ENCODE assay signal across 8 cellular contexts in genomic region chr6:27687154-27688013, GRCh38.
DNase-seq lines count a peak whose midpoint lies in the region; ATAC-seq and TF ChIP-seq lines count a peak whose summit lies in the region.

No MANE protein-coding gene starts in this region.

- no peak for DNase-seq in AG09309 (ENCODE audit: low read depth)
- peak; percentile 92 for DNase-seq in NCI-H2227 treated with DMSO at 0.1 percent for 48 hours (lab: John Stamatoyannopoulos, UW)
- DNase-seq in activated CD4-positive, CD25-positive, alpha-beta regulatory T cell (lab: John Stamatoyannopoulos, UW): peak; percentile 42 to 64 (median 45)
- DNase-seq in central memory CD8-positive, alpha-beta T cell (ENCODE audit: low spot score in 2 of 2): peak; percentile 62 to 68
- DNase-seq in kidney tubule cell (ENCODE audit: low spot score): peak; percentile 89
- DNase-seq in stimulated activated CD4-positive, alpha-beta T cell treated with anti-CD3 and anti-CD28 coated beads, Interleukin-1b, Interleukin-23, amount 100 ng/mL, for 48 hours: peak; percentile 86

- peak overlapping the region; percentile 100 for H3K27ac Mint-ChIP-seq in central memory CD8-positive, alpha-beta T cell (ENCODE audit: low read depth)

- peak; percentile 80 for TF ChIP-seq CTCF in AG09309 (IDR thresholded peaks at IDR 0.05; ENCODE audit: control insufficient read depth, insufficient read depth, low read depth, low read length, missing control alignments)

- ATAC-seq in GM18868 (IDR thresholded peaks at IDR 0.05; ENCODE audit: unreplicated experiment): peak; percentile 84
- peak; percentile 61 for ATAC-seq in HG03135 (IDR thresholded peaks at IDR 0.05; ENCODE audit: unreplicated experiment)
- peak; percentile 61 for ATAC-seq in central memory CD8-positive, alpha-beta T cell (replicated peaks; ENCODE audit: extremely low read depth, poor library complexity, severe bottlenecking)

- peak overlapping the region; percentile 68 for H3K4me3 ChIP-seq in AG09309 (ENCODE audit: control insufficient read depth, low read depth, low read length)

- H3K9me3 Mint-ChIP-seq in central memory CD8-positive, alpha-beta T cell: no peaks in the 10 kb centered on the region

- peaks cover 16% of the 10 kb centered on the region for H3K4me1 Mint-ChIP-seq in central memory CD8-positive, alpha-beta T cell

- H3K36me3 Mint-ChIP-seq in central memory CD8-positive, alpha-beta T cell (ENCODE audit: insufficient read depth): peaks cover 41% of the 10 kb centered on the region

- peaks cover 4% of the 10 kb centered on the region for H3K27me3 Mint-ChIP-seq in central memory CD8-positive, alpha-beta T cell

- H3K4me3 Mint-ChIP-seq in central memory CD8-positive, alpha-beta T cell: peak overlapping the region; percentile 91
